22 cellular contexts compared by ENCODE assay signal in the genomic region with DNA sequence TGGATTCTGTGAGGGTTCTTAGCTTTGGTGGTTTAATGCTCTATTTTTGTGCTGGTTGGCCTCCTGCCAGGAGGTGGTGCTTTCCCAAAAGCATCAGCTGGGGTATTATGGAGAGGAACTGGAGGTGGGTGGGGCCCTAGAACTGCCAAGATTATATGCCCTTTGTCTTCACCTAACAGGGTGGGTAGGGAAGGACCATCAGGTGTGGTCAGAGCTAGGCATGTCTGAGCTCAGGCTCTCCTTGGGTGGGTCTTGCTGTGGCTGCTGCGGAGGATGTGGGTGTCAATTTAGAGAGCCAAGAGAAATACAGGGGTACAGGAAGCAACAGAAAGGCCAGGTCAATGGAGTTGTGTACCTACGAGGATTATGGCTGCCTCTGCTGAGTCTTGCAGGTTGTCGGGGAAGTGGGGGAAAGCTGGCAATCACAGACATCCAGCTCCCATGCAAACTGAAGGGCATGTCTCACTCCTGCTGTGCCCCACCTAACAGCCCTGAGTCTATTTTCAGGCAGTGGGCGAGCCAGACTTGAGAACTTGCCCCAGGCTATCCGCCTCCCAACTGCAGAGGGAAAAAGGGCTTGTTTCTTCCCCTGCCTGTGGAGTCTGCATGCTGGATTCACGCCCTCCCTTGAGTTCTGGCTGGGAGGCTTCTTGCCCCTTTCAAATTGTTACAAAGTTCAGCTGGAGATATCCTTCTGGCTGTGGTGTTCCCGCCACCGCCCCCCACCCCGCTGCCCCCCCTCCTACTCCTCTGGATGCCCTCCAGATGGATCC.
DNase-seq lines count a peak whose midpoint lies in the region; FAIRE-seq and TF ChIP-seq lines count a peak whose summit lies in the region.
"Had no signal": no experiment of that assay in that cellular context is flagged by ENCODE, and none has a peak within 500 bp of the region (broad histone marks: within the 10 kb centered on the region; RNA-seq: fewer than 3 reads in every experiment).

No MANE protein-coding gene starts in this region.

- H2AFZ ChIP-seq in keratinocyte (ENCODE audit: control insufficient read depth, low read length): peak overlapping the region; percentile 28

- WGBS in sigmoid colon, 2 donors: 85% methylated on average over 9 of the region's 9 CpGs

- H3K79me2 ChIP-seq in keratinocyte (ENCODE audit: control insufficient read depth, insufficient read depth, low read length): no peaks in the 10 kb centered on the region

- peak overlapping the region; percentile 14 for H3K4me2 ChIP-seq in keratinocyte (ENCODE audit: control insufficient read depth, extremely low read depth, insufficient read depth, low read depth, low read length)

- H3K27ac ChIP-seq in keratinocyte (ENCODE audit: control insufficient read depth, insufficient read depth, low read length) (no peak overlapping the region), sigmoid colon (no peak overlapping the region)
- H3K27ac ChIP-seq: C4-2B had no signal

- H3K4me1 ChIP-seq in keratinocyte (ENCODE audit: control insufficient read depth, extremely low read depth, insufficient read depth, low read length) (peaks cover 4% of the 10 kb centered on the region), sigmoid colon (no peaks in the 10 kb centered on the region)

- H4K20me1 ChIP-seq in keratinocyte (ENCODE audit: control insufficient read depth, extremely low read depth, insufficient read depth, low read length): no peaks in the 10 kb centered on the region

- TF ChIP-seq CTCF in keratinocyte (optimal IDR thresholded peaks at IDR 0.05 in 1 of 3, IDR thresholded peaks at IDR 0.05 in 1 of 3, conservative IDR thresholded peaks at IDR 0.05 in 1 of 3; ENCODE audit: extremely low read depth in 1 of 3, insufficient read depth in 2 of 3, low read length in 3 of 3): no peak
- TF ChIP-seq CTCF in sigmoid colon (IDR thresholded peaks at IDR 0.05): no peak

- no peaks in the 10 kb centered on the region for H3K9me3 ChIP-seq in keratinocyte (ENCODE audit: control insufficient read depth, low read depth, low read length)
- no peaks in the 10 kb centered on the region for H3K9me3 ChIP-seq in sigmoid colon

- no peak for TF ChIP-seq EP300 in sigmoid colon (IDR thresholded peaks at IDR 0.05)

- H3K4me3 ChIP-seq in keratinocyte (ENCODE audit: control insufficient read depth in 2 of 3, extremely low read depth in 1 of 3, insufficient read depth in 2 of 3, low read depth in 1 of 3, low read length in 3 of 3): no peak overlapping the region
- no peak overlapping the region for H3K4me3 ChIP-seq in sigmoid colon

- intact Hi-C loops in sigmoid colon (cut with DNase I): no loop called here

- H3K9ac ChIP-seq in keratinocyte (ENCODE audit: control insufficient read depth, extremely low read depth, insufficient read depth, low read length): no peak overlapping the region

- no peaks in the 10 kb centered on the region for H3K36me3 ChIP-seq in keratinocyte (ENCODE audit: control insufficient read depth in 2 of 2, extremely low read depth in 1 of 2, insufficient read depth in 2 of 2, low read length in 2 of 2)
- no peaks in the 10 kb centered on the region for H3K36me3 ChIP-seq in sigmoid colon

- dilution Hi-C loops in keratinocyte (cut with MboI; ENCODE audit: extremely low pct_ligation_motif_present, low sequenced_read_pairs): no loop called here

- DNase-seq in COR-L47 (lab: John Stamatoyannopoulos, UW): peak; percentile 4
- DNase-seq in M059J (ENCODE audit: low read depth): peak; percentile 53
- no peak for DNase-seq in keratinocyte (ENCODE audit: low read depth, low spot score)
- peak; percentile 32 for DNase-seq in sigmoid colon
- DNase-seq in Kasumi-1 (lab: John Stamatoyannopoulos, UW): no peak
- DNase-seq in AG08396 (ENCODE audit: low spot score): no peak
- no peak for DNase-seq in DMS153 (lab: John Stamatoyannopoulos, UW)
- DNase-seq: DMS 273 treated with DMSO at 0.1 percent for 48 hours, GF-D8, GOT3, KG1, NCI-H1092, NCI-H146, NCI-H2029 treated with DMSO at 0.1 percent for 48 hours, NCI-H2171, NCI-H446, NCI-H526 treated with DMSO at 0.1 percent for 48 hours, SW 1271 had no signal

- no peaks in the 10 kb centered on the region for H3K9me1 ChIP-seq in keratinocyte (ENCODE audit: control insufficient read depth, extremely low read depth, insufficient read depth, low read length)

- H3K27me3 ChIP-seq in keratinocyte (ENCODE audit: control insufficient read depth, extremely low read depth, insufficient read depth, low read length) (no peaks in the 10 kb centered on the region), sigmoid colon (no peaks in the 10 kb centered on the region)

- FAIRE-seq in keratinocyte (lab: Jason Lieb, UNC): no peak
- FAIRE-seq: GM19239, HepG2, RCC 7860 had no signal

- TF ChIP-seq POLR2A in sigmoid colon (IDR thresholded peaks at IDR 0.05): no peak

Comparison
In these comparisons a context has a peak if more than half of its experiments do, and no peak if none do; other contexts are left out.
1. DNase-seq: peak in COR-L47 (single experiment), M059J (single experiment) and sigmoid colon (single experiment); none in keratinocyte (single experiment), Kasumi-1 (0 of 2), AG08396 (single experiment) and DMS153 (single experiment).